8 cellular contexts compared by ENCODE assay signal in genomic region chr3:113287818-113288648, GRCh38.
DNase-seq lines count a peak whose midpoint lies in the region; ATAC-seq and TF ChIP-seq lines count a peak whose summit lies in the region.

No MANE protein-coding gene starts in this region.

- H3K4me3 ChIP-seq in Karpas-422 (ENCODE audit: low read length) (no peak overlapping the region), right atrium auricular region (no peak overlapping the region), sigmoid colon (no peak overlapping the region)

- no peak for TF ChIP-seq POLR2A in sigmoid colon (IDR thresholded peaks at IDR 0.05)

- no peaks in the 10 kb centered on the region for H3K9me2 ChIP-seq in Karpas-422 (replicated peaks; ENCODE audit: insufficient read depth, low read length)

- H3K27ac ChIP-seq in Karpas-422 (ENCODE audit: low read length) = no peak overlapping the region
- no peak overlapping the region for H3K27ac ChIP-seq in right atrium auricular region
- peak overlapping the region; percentile 56 to 69 (median 66) for H3K27ac ChIP-seq in sigmoid colon

- H3K9me3 ChIP-seq in Karpas-422 (ENCODE audit: low read length) (no peaks in the 10 kb centered on the region), right atrium auricular region (no peaks in the 10 kb centered on the region), sigmoid colon (no peaks in the 10 kb centered on the region)

- no peak for ATAC-seq in GM18519 (IDR thresholded peaks at IDR 0.05; ENCODE audit: low FRiP score, unreplicated experiment)
- no peak for ATAC-seq in HG03520 (IDR thresholded peaks at IDR 0.05; ENCODE audit: unreplicated experiment)

- H3K4me1 ChIP-seq in Karpas-422 (ENCODE audit: low read length) (peaks cover 8% of the 10 kb centered on the region), right atrium auricular region (no peaks in the 10 kb centered on the region), sigmoid colon (peaks cover 0 to 59% (median 46%) of the 10 kb centered on the region in 4 donors)

- WGBS in sigmoid colon, 2 donors = 60% methylated on average over 5 of the region's 5 CpGs

- H3K4me2 ChIP-seq in Karpas-422 (ENCODE audit: low read depth, low read length, poor library complexity, severe bottlenecking) = no peak overlapping the region

- TF ChIP-seq CTCF in right atrium auricular region (IDR thresholded peaks at IDR 0.05) = peak; percentile 98 to 99
- peak; percentile 99 to 100 (median 99) for TF ChIP-seq CTCF in sigmoid colon (IDR thresholded peaks at IDR 0.05)

- no peaks in the 10 kb centered on the region for H3K79me2 ChIP-seq in Karpas-422 (ENCODE audit: low read length)

- H3K27me3 ChIP-seq in Karpas-422 (ENCODE audit: low read length) (no peaks in the 10 kb centered on the region), right atrium auricular region (no peaks in the 10 kb centered on the region), sigmoid colon (no peaks in the 10 kb centered on the region)

- no peaks in the 10 kb centered on the region for H4K20me1 ChIP-seq in Karpas-422 (ENCODE audit: insufficient read depth, low read depth, low read length)

- intact Hi-C loops in sigmoid colon (cut with DNase I) = loop anchor here (1.0 to 10.0 kb wide), 4 partner anchors 75 to 653 kb away; no protein-coding TSS in a partner anchor

- DNase-seq in DMS79 treated with DMSO at 0.1 percent for 48 hours (lab: John Stamatoyannopoulos, UW) = peak; percentile 52
- peak; percentile 80 for DNase-seq in Karpas-422
- peak; percentile 54 for DNase-seq in RKO (ENCODE audit: low spot score)
- peak; percentile 41 for DNase-seq in amniotic stem cell (lab: John Stamatoyannopoulos, UW)
- DNase-seq in right atrium auricular region (ENCODE audit: low spot score) = peak; percentile 75
- DNase-seq in sigmoid colon = peak; percentile 72

- TF ChIP-seq EP300 in sigmoid colon (IDR thresholded peaks at IDR 0.05) = no peak

- H3K36me3 ChIP-seq in Karpas-422 (ENCODE audit: insufficient read depth, low read length) (no peaks in the 10 kb centered on the region), right atrium auricular region (no peaks in the 10 kb centered on the region), sigmoid colon (peaks cover 12 to 34% (median 19%) of the 10 kb centered on the region in 4 donors)

- H3K9ac ChIP-seq in Karpas-422 (ENCODE audit: low read length) = no peak overlapping the region

- no peak overlapping the region for H2AFZ ChIP-seq in Karpas-422 (ENCODE audit: low read length)

Comparison
In these comparisons a context has a peak if more than half of its experiments do, and no peak if none do; other contexts are left out.
1. H3K27ac ChIP-seq: peak in sigmoid colon (4 of 4); none in Karpas-422 (single experiment) and right atrium auricular region (0 of 2).
2. Peak in every context shown above with its lines, with median percentiles within 50 percentile points of each other: DNase-seq.